10 cellular contexts compared by ENCODE assay signal in genomic region chr20:5786930-5787826, GRCh38. TPM values are rescaled to one million over a fixed set of nuclear protein-coding genes. Genes with fewer than 3 reads are reported as not detected.
DNase-seq lines count a peak whose midpoint lies in the region; ATAC-seq, FAIRE-seq and TF ChIP-seq lines count a peak whose summit lies in the region.
"Had no signal": no experiment of that assay in that cellular context is flagged by ENCODE, and none has a peak within 500 bp of the region (broad histone marks: within the 10 kb centered on the region; RNA-seq: fewer than 3 reads in every experiment).

No MANE protein-coding gene starts in this region.

- BruUV-seq in GM12878 (replicated peaks; lab: Mats Ljungman, UMichigan): no TSS peak

- 100% methylated on average over 2 of the region's 2 CpGs for WGBS in GM12878 (ENCODE audit: insufficient coverage, insufficient replicate concordance, low lambda C conversion rate, missing lambda C conversion rate)
- 91 to 92% methylated on average over 2 of the region's 2 CpGs for whole genome bisulfite sequencing in aorta, 2 donors

- SMC1A ChIA-PET in GM12878 (lab: Charles Lee; ENCODE audit: uncharacterized antibody, unreplicated experiment): interaction anchor here (0.8 to 4.6 kb wide), 51 partner anchors 8 to 258 kb away, joined by 3 to 85 read pairs (median 6); partner anchors contain the start of gene SHLD1

- peaks cover 14% of the 10 kb centered on the region for H3K4me1 Mint-ChIP-seq in activated T-cell treated with anti-CD3 and anti-CD28 coated beads, Interleukin-2, amount 50 U/mL, for 72 hours (ENCODE audit: low read depth)
- H3K4me1 Mint-ChIP-seq in activated T-cell treated with anti-CD3 and anti-CD28 coated beads, Interleukin-2, amount 50 U/mL, for 4 hours (ENCODE audit: low read depth): peaks cover 5% of the 10 kb centered on the region

- POLR2A ChIA-PET in GM12878 (lab: Charles Lee): interaction anchor here (0.9 to 2.0 kb wide), 7 partner anchors 140 to 230 kb away, joined by 3 to 10 read pairs (median 4); no protein-coding TSS in a partner anchor

- H3K27ac ChIP-seq in GM12878 (ENCODE audit: control insufficient read depth, insufficient read depth): no peak overlapping the region
- no peak overlapping the region for H3K27ac ChIP-seq in aorta (ENCODE audit: low read depth in 1 of 2, low read length in 2 of 2)

- TF ChIP-seq RAD21 in GM12878 (IDR thresholded peaks at IDR 0.05; ENCODE audit: insufficient read depth, low read depth, low read length): no peak

- ATAC-seq in activated T-cell treated with anti-CD3 and anti-CD28 coated beads, Interleukin-2, amount 50 U/mL, for 72 hours (replicated peaks in 1 of 2): no peak
- ATAC-seq in activated T-cell treated with anti-CD3 and anti-CD28 coated beads, Interleukin-2, amount 50 U/mL, for 4 hours: no peak
- ATAC-seq in GM12878 (no peak), aorta (ENCODE audit: low FRiP score) (peak; percentile 16), GM21529 (IDR thresholded peaks at IDR 0.05; ENCODE audit: unreplicated experiment) (no peak)

- H2AFZ ChIP-seq in GM12878 (ENCODE audit: control insufficient read depth, low read depth, low read length): no peak overlapping the region

- no peaks in the 10 kb centered on the region for H4K20me1 ChIP-seq in GM12878 (ENCODE audit: control insufficient read depth, insufficient read depth)

- H3K27me3 Mint-ChIP-seq in activated T-cell treated with anti-CD3 and anti-CD28 coated beads, Interleukin-2, amount 50 U/mL, for 72 hours (ENCODE audit: low read depth): no peaks in the 10 kb centered on the region
- H3K27me3 Mint-ChIP-seq in activated T-cell treated with anti-CD3 and anti-CD28 coated beads, Interleukin-2, amount 50 U/mL, for 4 hours (ENCODE audit: low read depth): no peaks in the 10 kb centered on the region
- H3K27me3 Mint-ChIP-seq: dendritic cell treated with granulocyte-macrophage colony-stimulating factor and Interleukin-4, amounts not matched to agents 40 ng/mL and 50 ng/mL, for 4 days; naive B cell had no signal

- no peak overlapping the region for H3K9ac ChIP-seq in GM12878 (ENCODE audit: control insufficient read depth, insufficient read depth, low read length)

- no peak overlapping the region for H3K4me2 ChIP-seq in GM12878 (ENCODE audit: control insufficient read depth, insufficient read depth)

- H3K27me3 ChIP-seq in GM12878 (replicated peaks in 1 of 2; ENCODE audit: control insufficient read depth in 2 of 2, insufficient read depth in 2 of 2, low read length in 1 of 2): no peaks in the 10 kb centered on the region
- no peaks in the 10 kb centered on the region for H3K27me3 ChIP-seq in aorta (ENCODE audit: control insufficient read depth in 1 of 2, insufficient read depth in 2 of 2, low read length in 1 of 2)

- in situ Hi-C loops in GM12878 (cut with MboI): loop anchor here (5.0 kb wide), 1 partner anchor 215 kb away; no protein-coding TSS in a partner anchor

- intact Hi-C loops in GM12878 (cut with micrococcal nuclease; ENCODE audit: unreplicated experiment) (loop anchor here (10.0 kb wide), 1 partner anchor 288 kb away; no protein-coding TSS in a partner anchor), aorta (cut with DNase I) (loop anchor here (5.0 to 10.0 kb wide), 3 partner anchors 222 to 290 kb away; no protein-coding TSS in a partner anchor)

- H3K36me3 Mint-ChIP-seq in activated T-cell treated with anti-CD3 and anti-CD28 coated beads, Interleukin-2, amount 50 U/mL, for 72 hours (ENCODE audit: insufficient read depth in 2 of 2): peaks cover 0 to 2% of the 10 kb centered on the region in 2 donors
- H3K36me3 Mint-ChIP-seq in activated T-cell treated with anti-CD3 and anti-CD28 coated beads, Interleukin-2, amount 50 U/mL, for 4 hours (ENCODE audit: insufficient read depth): peaks cover 9% of the 10 kb centered on the region

- no peak for DNase-seq in activated T-cell treated with anti-CD3 and anti-CD28 coated beads, Interleukin-2, amount 50 U/mL, for 72 hours
- no peak for DNase-seq in activated T-cell treated with anti-CD3 and anti-CD28 coated beads, Interleukin-2, amount 50 U/mL, for 4 hours
- DNase-seq in GM12878 (ENCODE audit: low read depth, low spot score) (no peak), left kidney (ENCODE audit: low read depth, low spot score) (peak; percentile 16), aorta (no peak), ureter (ENCODE audit: low spot score) (no peak), urothelium cell line (ENCODE audit: low spot score) (no peak)
- DNase-seq: naive B cell had no signal

- CTCF ChIA-PET in GM12878 (lab: Yijun Ruan, JAX): interaction anchor here (0.6 to 7.8 kb wide), 46 partner anchors 8 to 305 kb away, joined by 3 to 180 read pairs (median 4); partner anchors contain the start of gene SHLD1

- no peaks in the 10 kb centered on the region for H3K79me2 ChIP-seq in GM12878 (ENCODE audit: control insufficient read depth, insufficient read depth, low read length)

- FAIRE-seq in GM12878 (lab: Jason Lieb, UNC) (no peak), urothelium cell line (lab: Jason Lieb, UNC) (no peak)

- no peak for TF ChIP-seq POLR2A in GM12878 (IDR thresholded peaks at IDR 0.05; ENCODE audit: low read depth, low read length)

- no peak for TF ChIP-seq EP300 in GM12878 (IDR thresholded peaks at IDR 0.05; ENCODE audit: borderline replicate concordance in 1 of 2, control insufficient read depth in 1 of 2, low read depth in 2 of 2, low read length in 2 of 2)

- H3K36me3 ChIP-seq in GM12878 (ENCODE audit: control insufficient read depth in 2 of 2, insufficient read depth in 2 of 2, low read length in 1 of 2) (peaks cover 3 to 6% of the 10 kb centered on the region in 2 experiments; a peak in 3 of 4 replicates), aorta (ENCODE audit: control insufficient read depth in 1 of 2, insufficient read depth in 2 of 2, low read length in 1 of 2) (no peaks in the 10 kb centered on the region)

- H3K4me3 ChIP-seq in GM12878: no peak overlapping the region
- H3K4me3 ChIP-seq in aorta (ENCODE audit: low read length in 2 of 2): no peak overlapping the region

- RAD21 ChIA-PET in GM12878 (lab: Charles Lee; ENCODE audit: unreplicated experiment): interaction anchor here (0.8 to 3.7 kb wide), 39 partner anchors 10 to 257 kb away, joined by 3 to 97 read pairs (median 5); partner anchors contain the start of genes MCM8 and TRMT6

- no peaks in the 10 kb centered on the region for H3K4me1 ChIP-seq in GM12878 (ENCODE audit: control insufficient read depth, insufficient read depth, low read length)
- no peaks in the 10 kb centered on the region for H3K4me1 ChIP-seq in aorta (ENCODE audit: control insufficient read depth in 1 of 2, insufficient read depth in 2 of 2, low read length in 2 of 2)

- peak in 1 of 3 experiments; percentile 7; a peak in 1 of 6 replicates for TF ChIP-seq CTCF in GM12878 (IDR thresholded peaks at IDR 0.05 in 2 of 3, conservative IDR thresholded peaks at IDR 0.05 in 1 of 3; ENCODE audit: control insufficient read depth in 2 of 3, extremely low read depth in 1 of 3, insufficient read depth in 1 of 3, low read depth in 3 of 3, low read length in 3 of 3)

- no peak overlapping the region for H3K4me3 Mint-ChIP-seq in activated T-cell treated with anti-CD3 and anti-CD28 coated beads, Interleukin-2, amount 50 U/mL, for 72 hours
- H3K4me3 Mint-ChIP-seq in activated T-cell treated with anti-CD3 and anti-CD28 coated beads, Interleukin-2, amount 50 U/mL, for 4 hours: no peak overlapping the region
- H3K4me3 Mint-ChIP-seq: dendritic cell treated with granulocyte-macrophage colony-stimulating factor and Interleukin-4, amounts not matched to agents 40 ng/mL and 50 ng/mL, for 4 days had no signal

- H3K9me3 Mint-ChIP-seq in activated T-cell treated with anti-CD3 and anti-CD28 coated beads, Interleukin-2, amount 50 U/mL, for 72 hours: no peaks in the 10 kb centered on the region
- no peaks in the 10 kb centered on the region for H3K9me3 Mint-ChIP-seq in activated T-cell treated with anti-CD3 and anti-CD28 coated beads, Interleukin-2, amount 50 U/mL, for 4 hours
- H3K9me3 Mint-ChIP-seq: dendritic cell treated with granulocyte-macrophage colony-stimulating factor and Interleukin-4, amounts not matched to agents 40 ng/mL and 50 ng/mL, for 4 days; naive B cell had no signal

- no peaks in the 10 kb centered on the region for H3K9me3 ChIP-seq in GM12878 (replicated peaks; ENCODE audit: control insufficient read depth, insufficient read depth, low read length)
- H3K9me3 ChIP-seq in aorta (ENCODE audit: control insufficient read depth, low read length): no peaks in the 10 kb centered on the region

- peak overlapping the region; percentile 74 for H3K27ac Mint-ChIP-seq in activated T-cell treated with anti-CD3 and anti-CD28 coated beads, Interleukin-2, amount 50 U/mL, for 72 hours
- H3K27ac Mint-ChIP-seq: dendritic cell treated with granulocyte-macrophage colony-stimulating factor and Interleukin-4, amounts not matched to agents 40 ng/mL and 50 ng/mL, for 4 days had no signal

RNA-seq across cellular contexts. Expression of gene SHLD1, which starts 37.0 kb away (rescaled TPM):
- total RNA-seq in activated T-cell treated with anti-CD3 and anti-CD28 coated beads, Interleukin-2, amount 50 U/mL, for 72 hours: 10 to 100 TPM; 10.1 to 14.4 TPM
- 1 to 10 TPM; 7.2 to 9.8 (median 9.1) TPM for total RNA-seq in activated T-cell treated with anti-CD3 and anti-CD28 coated beads, Interleukin-2, amount 50 U/mL, for 4 hours
- 7.8 and 9.2 TPM in 2 replicates for total RNA-seq in GM12878 (2013; cell fraction: nucleolus; rRNA removed)
- total RNA-seq in GM12878 (2014; rRNA removed): 10.8 and 13.1 TPM in 2 replicates
- total RNA-seq in GM12878 (2014; rRNA removed; fragmentation: Illumina TruSeq; extraction: Trizol): 18.2 and 19.1 TPM in 2 replicates
- total RNA-seq in GM12878 (2021): 18.1 and 19.2 TPM in 2 replicates
- 24.5 TPM for polyA plus RNA-seq in GM12878 (2011; ENCODE audit: low read depth)
- 29.8 and 33.1 TPM in 2 replicates for polyA plus RNA-seq in GM12878 (2011; rRNA removed)
- polyA plus RNA-seq in GM12878 (2011; cell fraction: cytosol; rRNA removed): 22.8 and 25.7 TPM in 2 replicates
- polyA plus RNA-seq in GM12878 (2011; cell fraction: nucleus; rRNA removed): 11.5 and 12.5 TPM in 2 replicates
- 10.8 and 14.0 TPM in 2 replicates for polyA plus RNA-seq in GM12878 (2012)
- polyA plus RNA-seq in GM12878 (2014; fragmentation: Illumina TruSeq; extraction: Trizol): 20.1 and 23.1 TPM in 2 replicates
- 10 to 100 TPM; 47.1 to 70.9 TPM for polyA plus RNA-seq in GM12878 (2014; fragmentation: Nextera tagmentation; extraction: Ambion mirVana)
- 19.6 and 19.9 TPM in 2 replicates for polyA plus RNA-seq in GM12878 (2014; rRNA removed)
- polyA plus RNA-seq in GM12878 (2016; fragmentation: Nextera tagmentation; extraction: Ambion mirVana): 10 to 100 TPM; 30.7 to 33.4 TPM
- polyA minus RNA-seq in GM12878 (2011; rRNA and poly(A)+ RNA removed): 8.3 and 11.5 TPM in 2 replicates
- 4.7 and 6.3 TPM in 2 replicates for polyA minus RNA-seq in GM12878 (2011; cell fraction: cytosol; rRNA and poly(A)+ RNA removed)
- 7.1 and 13.4 TPM in 2 replicates for polyA minus RNA-seq in GM12878 (2011; cell fraction: nucleus; rRNA and poly(A)+ RNA removed)
- total RNA-seq in aorta: 1 to 10 TPM; 2.9 to 5.2 TPM
- polyA plus RNA-seq in aorta: 1 to 10 TPM; 2.3 to 9.5 TPM
- 13.9 TPM for total RNA-seq in ureter
